18 cellular contexts compared by ENCODE assay signal in the genomic region with DNA sequence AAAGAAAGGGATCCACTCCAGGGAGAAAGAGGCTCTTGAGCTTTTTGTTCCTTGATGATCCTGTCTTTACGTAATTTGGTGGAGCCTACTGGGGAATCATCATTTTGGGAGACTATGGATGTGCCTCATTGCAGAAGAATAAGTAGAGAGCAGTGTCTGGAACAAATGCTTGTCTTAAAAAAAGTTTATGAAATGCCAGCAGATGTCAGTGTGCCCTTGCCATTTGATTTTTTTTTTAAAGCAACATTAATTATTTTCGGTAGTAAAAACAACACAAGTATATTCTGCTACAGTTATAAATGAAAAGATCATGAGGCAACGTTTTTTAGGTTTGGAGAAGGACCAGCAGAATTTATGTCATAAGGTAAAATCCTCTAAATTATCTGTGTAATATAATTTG.
"Had no signal": no experiment of that assay in that cellular context is flagged by ENCODE, and none has a peak within 500 bp of the region (broad histone marks: within the 10 kb centered on the region; RNA-seq: fewer than 3 reads in every experiment).

No MANE protein-coding gene starts in this region.

- H3K9me3 ChIP-seq: mucosa of descending colon, sigmoid colon, thoracic aorta had no signal

- H3K27me3 ChIP-seq: esophagus muscularis mucosa, sigmoid colon, spleen had no signal

- H3K4me1 Mint-ChIP-seq: activated CD4-positive, alpha-beta T cell treated with anti-CD3 and anti-CD28 coated beads for 36 hours; memory B cell; natural killer cell; T-helper 17 cell had no signal

- H3K4me3 ChIP-seq: cardiac muscle cell, coronary artery, esophagus muscularis mucosa, mucosa of descending colon, sigmoid colon, spleen, thoracic aorta had no signal

- H3K27me3 Mint-ChIP-seq: activated CD4-positive, alpha-beta memory T cell treated with anti-CD3 and anti-CD28 coated beads for 36 hours; activated CD4-positive, alpha-beta T cell treated with anti-CD3 and anti-CD28 coated beads for 36 hours; activated T-cell treated with anti-CD3 and anti-CD28 coated beads, Interleukin-2, amount 50 U/mL, for 24 hours; memory B cell; T-helper 17 cell had no signal

- H3K4me3 Mint-ChIP-seq: activated CD4-positive, alpha-beta memory T cell treated with anti-CD3 and anti-CD28 coated beads for 36 hours; activated CD4-positive, alpha-beta T cell treated with anti-CD3 and anti-CD28 coated beads for 36 hours; activated T-cell treated with anti-CD3 and anti-CD28 coated beads, Interleukin-2, amount 50 U/mL, for 24 hours; memory B cell; natural killer cell; T-helper 17 cell had no signal

- DNase-seq: activated CD4-positive, alpha-beta memory T cell treated with anti-CD3 and anti-CD28 coated beads for 36 hours; activated CD4-positive, alpha-beta T cell treated with anti-CD3 and anti-CD28 coated beads for 36 hours; activated naive CD4-positive, alpha-beta T cell treated with anti-CD3 and anti-CD28 coated beads, Interleukin-2, amount 50 U/mL, for 16 hours; activated T-cell treated with anti-CD3 and anti-CD28 coated beads, Interleukin-2, amount 50 U/mL, for 24 hours; effector CD4-positive, alpha-beta T cell; glutamatergic neuron; left ventricle myocardium superior; mucosa of descending colon; natural killer cell; occipital lobe; sigmoid colon; spleen; T-helper 17 cell had no signal

- H3K36me3 Mint-ChIP-seq: activated CD4-positive, alpha-beta memory T cell treated with anti-CD3 and anti-CD28 coated beads for 36 hours; memory B cell; natural killer cell had no signal

- H3K36me3 ChIP-seq: cardiac muscle cell, esophagus muscularis mucosa, sigmoid colon, spleen, thoracic aorta had no signal

- H3K27ac Mint-ChIP-seq: activated CD4-positive, alpha-beta memory T cell treated with anti-CD3 and anti-CD28 coated beads for 36 hours; activated CD4-positive, alpha-beta T cell treated with anti-CD3 and anti-CD28 coated beads for 36 hours; activated T-cell treated with anti-CD3 and anti-CD28 coated beads, Interleukin-2, amount 50 U/mL, for 24 hours; memory B cell; natural killer cell; T-helper 17 cell had no signal

- H3K27ac ChIP-seq: cardiac muscle cell, coronary artery, esophagus muscularis mucosa, sigmoid colon, spleen, thoracic aorta had no signal

- H3K4me1 ChIP-seq: esophagus muscularis mucosa, sigmoid colon, spleen had no signal

- ATAC-seq: activated CD4-positive, alpha-beta T cell treated with anti-CD3 and anti-CD28 coated beads for 36 hours; left ventricle myocardium superior; mucosa of descending colon; natural killer cell; T-helper 17 cell had no signal
